In the genomic region with DNA sequence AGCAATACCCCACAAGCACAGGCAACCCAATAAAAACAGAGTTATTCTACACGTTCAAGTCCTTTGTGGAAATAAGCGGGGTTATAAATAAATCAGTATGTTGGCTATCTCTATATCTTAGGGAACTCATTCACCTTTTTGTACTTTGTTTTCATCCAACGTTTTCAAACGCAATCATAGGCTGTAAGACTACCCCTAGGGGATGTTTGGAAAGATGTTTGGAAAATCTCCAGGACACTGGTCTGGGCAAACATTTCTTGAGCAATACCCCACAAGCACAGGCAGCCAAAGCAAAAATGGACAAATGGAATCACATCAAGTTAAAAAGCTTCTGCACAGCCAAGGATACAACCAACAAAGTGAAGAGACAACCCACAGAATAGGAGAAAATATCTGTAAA, we compare ENCODE assay signal across 1 cellular context.
A peak's percentile ranks its signal among the peaks of the same experiment; 100 is the strongest.
TF ChIP-seq lines count a peak whose summit lies in the region.

No MANE protein-coding gene starts in this region.

TF ChIP-seq in HepG2, 621 proteins besides CTCF, POLR2A, EP300 and RAD21 (continued from another document and continues in another):
- peak; percentile 54; the same call in 1 of the 2 replicates for TF ChIP-seq FOXP4 (CRISPR knock-in tag; IDR thresholded peaks at IDR 0.05)
- no peak for TF ChIP-seq GLMP (CRISPR knock-in tag; IDR thresholded peaks at IDR 0.05; ENCODE audit: borderline replicate concordance)
- TF ChIP-seq, protein P1, sequence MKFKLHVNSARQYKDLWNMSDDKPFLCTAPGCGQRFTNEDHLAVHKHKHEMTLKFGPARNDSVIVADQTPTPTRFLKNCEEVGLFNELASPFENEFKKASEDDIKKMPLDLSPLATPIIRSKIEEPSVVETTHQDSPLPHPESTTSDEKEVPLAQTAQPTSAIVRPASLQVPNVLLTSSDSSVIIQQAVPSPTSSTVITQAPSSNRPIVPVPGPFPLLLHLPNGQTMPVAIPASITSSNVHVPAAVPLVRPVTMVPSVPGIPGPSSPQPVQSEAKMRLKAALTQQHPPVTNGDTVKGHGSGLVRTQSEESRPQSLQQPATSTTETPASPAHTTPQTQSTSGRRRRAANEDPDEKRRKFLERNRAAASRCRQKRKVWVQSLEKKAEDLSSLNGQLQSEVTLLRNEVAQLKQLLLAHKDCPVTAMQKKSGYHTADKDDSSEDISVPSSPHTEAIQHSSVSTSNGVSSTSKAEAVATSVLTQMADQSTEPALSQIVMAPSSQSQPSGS (CRISPR knock-in tag; IDR thresholded peaks at IDR 0.05): 0 out of 2 replicates have a peak, but pooled peaks have one; percentile 31
- peak; percentile 50; the same call in 1 of the 2 replicates for TF ChIP-seq ZNF331 (CRISPR knock-in tag; IDR thresholded peaks at IDR 0.05)
- TF ChIP-seq ISL2 (CRISPR knock-in tag; IDR thresholded peaks at IDR 0.05): peak; percentile 57; the same call in 1 of the 2 replicates
- TF ChIP-seq ZMYM2 (CRISPR knock-in tag; IDR thresholded peaks at IDR 0.05): no peak
- TF ChIP-seq MAFK (conservative IDR thresholded peaks at IDR 0.05 in 1 of 2, IDR thresholded peaks at IDR 0.05 in 1 of 2; ENCODE audit: low read length in 2 of 2): no peak
- 0 out of 2 replicates have a peak, but pooled peaks have one; percentile 48 for TF ChIP-seq KDM3A (CRISPR knock-in tag; IDR thresholded peaks at IDR 0.05; ENCODE audit: low read depth)
- peak; percentile 49 for TF ChIP-seq FOXA3 (CRISPR knock-in tag; IDR thresholded peaks at IDR 0.05)
- 0 out of 2 replicates have a peak, but pooled peaks have one; percentile 58 for TF ChIP-seq RCOR2 (CRISPR knock-in tag; IDR thresholded peaks at IDR 0.05)
- 0 out of 2 replicates have a peak, but pooled peaks have one; percentile 29 for TF ChIP-seq PHF21A (CRISPR knock-in tag; IDR thresholded peaks at IDR 0.05)
- 0 out of 2 replicates have a peak, but pooled peaks have one; percentile 44 for TF ChIP-seq HDAC1 (CRISPR knock-in tag; IDR thresholded peaks at IDR 0.05)
- TF ChIP-seq CEBPG (CRISPR knock-in tag; IDR thresholded peaks at IDR 0.05): peak; percentile 92
- TF ChIP-seq ASH2L (IDR thresholded peaks at IDR 0.05; ENCODE audit: insufficient read length, low read depth, low read length): no peak
- TF ChIP-seq, protein P2, sequence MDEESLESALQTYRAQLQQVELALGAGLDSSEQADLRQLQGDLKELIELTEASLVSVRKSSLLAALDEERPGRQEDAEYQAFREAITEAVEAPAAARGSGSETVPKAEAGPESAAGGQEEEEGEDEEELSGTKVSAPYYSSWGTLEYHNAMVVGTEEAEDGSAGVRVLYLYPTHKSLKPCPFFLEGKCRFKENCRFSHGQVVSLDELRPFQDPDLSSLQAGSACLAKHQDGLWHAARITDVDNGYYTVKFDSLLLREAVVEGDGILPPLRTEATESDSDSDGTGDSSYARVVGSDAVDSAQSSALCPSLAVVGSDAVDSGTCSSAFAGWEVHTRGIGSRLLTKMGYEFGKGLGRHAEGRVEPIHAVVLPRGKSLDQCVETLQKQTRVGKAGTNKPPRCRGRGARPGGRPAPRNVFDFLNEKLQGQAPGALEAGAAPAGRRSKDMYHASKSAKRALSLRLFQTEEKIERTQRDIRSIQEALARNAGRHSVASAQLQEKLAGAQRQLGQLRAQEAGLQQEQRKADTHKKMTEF (CRISPR knock-in tag; IDR thresholded peaks at IDR 0.05): 0 out of 2 replicates have a peak, but pooled peaks have one; percentile 28
- TF ChIP-seq ZNF124 (CRISPR knock-in tag; IDR thresholded peaks at IDR 0.05): peak; percentile 65; the same call in 1 of the 2 replicates
- no peak for TF ChIP-seq LCORL (IDR thresholded peaks at IDR 0.05)
- peak; percentile 64; the same call in 1 of the 2 replicates for TF ChIP-seq LCORL (CRISPR knock-in tag; IDR thresholded peaks at IDR 0.05)
- no peak for TF ChIP-seq STAT6 (CRISPR knock-in tag; IDR thresholded peaks at IDR 0.05; ENCODE audit: borderline replicate concordance)
- no peak for TF ChIP-seq ATM (IDR thresholded peaks at IDR 0.05; ENCODE audit: borderline replicate concordance)
- 0 out of 2 replicates have a peak, but pooled peaks have one; percentile 51 for TF ChIP-seq MIXL1 (CRISPR knock-in tag; IDR thresholded peaks at IDR 0.05)
- TF ChIP-seq MIER2 (CRISPR knock-in tag; IDR thresholded peaks at IDR 0.05): 0 out of 2 replicates have a peak, but pooled peaks have one; percentile 15
- peak; percentile 82 for TF ChIP-seq GATAD2A (CRISPR knock-in tag; IDR thresholded peaks at IDR 0.05)
- 0 out of 2 replicates have a peak, but pooled peaks have one; percentile 28 for TF ChIP-seq SIX1 (CRISPR knock-in tag; IDR thresholded peaks at IDR 0.05; ENCODE audit: borderline replicate concordance)
- TF ChIP-seq ARID5B (CRISPR knock-in tag; IDR thresholded peaks at IDR 0.05): peak; percentile 75
- TF ChIP-seq NCOA2 (CRISPR knock-in tag; IDR thresholded peaks at IDR 0.05): peak; percentile 39; the same call in 1 of the 2 replicates
- TF ChIP-seq RXRB (CRISPR knock-in tag; IDR thresholded peaks at IDR 0.05; ENCODE audit: borderline replicate concordance): peak; percentile 18; the same call in 1 of the 2 replicates
- no peak for TF ChIP-seq ZFP37 (CRISPR knock-in tag; IDR thresholded peaks at IDR 0.05; ENCODE audit: borderline replicate concordance)
- TF ChIP-seq TRIM24 (CRISPR knock-in tag; IDR thresholded peaks at IDR 0.05): peak; percentile 44; the same call in 1 of the 2 replicates
- TF ChIP-seq, protein P3, sequence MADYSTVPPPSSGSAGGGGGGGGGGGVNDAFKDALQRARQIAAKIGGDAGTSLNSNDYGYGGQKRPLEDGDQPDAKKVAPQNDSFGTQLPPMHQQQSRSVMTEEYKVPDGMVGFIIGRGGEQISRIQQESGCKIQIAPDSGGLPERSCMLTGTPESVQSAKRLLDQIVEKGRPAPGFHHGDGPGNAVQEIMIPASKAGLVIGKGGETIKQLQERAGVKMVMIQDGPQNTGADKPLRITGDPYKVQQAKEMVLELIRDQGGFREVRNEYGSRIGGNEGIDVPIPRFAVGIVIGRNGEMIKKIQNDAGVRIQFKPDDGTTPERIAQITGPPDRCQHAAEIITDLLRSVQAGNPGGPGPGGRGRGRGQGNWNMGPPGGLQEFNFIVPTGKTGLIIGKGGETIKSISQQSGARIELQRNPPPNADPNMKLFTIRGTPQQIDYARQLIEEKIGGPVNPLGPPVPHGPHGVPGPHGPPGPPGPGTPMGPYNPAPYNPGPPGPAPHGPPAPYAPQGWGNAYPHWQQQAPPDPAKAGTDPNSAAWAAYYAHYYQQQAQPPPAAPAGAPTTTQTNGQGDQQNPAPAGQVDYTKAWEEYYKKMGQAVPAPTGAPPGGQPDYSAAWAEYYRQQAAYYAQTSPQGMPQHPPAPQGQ (CRISPR knock-in tag; IDR thresholded peaks at IDR 0.05; ENCODE audit: borderline replicate concordance): no peak
- TF ChIP-seq IRF2 (CRISPR knock-in tag; IDR thresholded peaks at IDR 0.05): 0 out of 2 replicates have a peak, but pooled peaks have one; percentile 18
- peak; percentile 60 for TF ChIP-seq PAXIP1 (CRISPR knock-in tag; conservative IDR thresholded peaks at IDR 0.05)
- TF ChIP-seq MBNL3 (CRISPR knock-in tag; conservative IDR thresholded peaks at IDR 0.05): no peak
